Comparison of ENCODE assay signal across 1 cellular context in genomic region chrX:23844502-23845138, GRCh38.
A peak's percentile ranks its signal among the peaks of the same experiment; 100 is the strongest.
TF ChIP-seq lines count a peak whose summit lies in the region.

No MANE protein-coding gene starts in this region.

TF ChIP-seq in K562, 482 proteins besides CTCF, POLR2A, EP300 and RAD21 (continued from another document and continues in another):
- TF ChIP-seq, protein P1, sequence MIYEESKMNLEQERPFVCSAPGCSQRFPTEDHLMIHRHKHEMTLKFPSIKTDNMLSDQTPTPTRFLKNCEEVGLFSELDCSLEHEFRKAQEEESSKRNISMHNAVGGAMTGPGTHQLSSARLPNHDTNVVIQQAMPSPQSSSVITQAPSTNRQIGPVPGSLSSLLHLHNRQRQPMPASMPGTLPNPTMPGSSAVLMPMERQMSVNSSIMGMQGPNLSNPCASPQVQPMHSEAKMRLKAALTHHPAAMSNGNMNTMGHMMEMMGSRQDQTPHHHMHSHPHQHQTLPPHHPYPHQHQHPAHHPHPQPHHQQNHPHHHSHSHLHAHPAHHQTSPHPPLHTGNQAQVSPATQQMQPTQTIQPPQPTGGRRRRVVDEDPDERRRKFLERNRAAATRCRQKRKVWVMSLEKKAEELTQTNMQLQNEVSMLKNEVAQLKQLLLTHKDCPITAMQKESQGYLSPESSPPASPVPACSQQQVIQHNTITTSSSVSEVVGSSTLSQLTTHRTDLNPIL (CRISPR knock-in tag; IDR thresholded peaks at IDR 0.05), result no peak
- no peak for TF ChIP-seq U2AF2 (optimal IDR thresholded peaks at IDR 0.05; ENCODE audit: low read depth, low read length)
- TF ChIP-seq ZNF324 (CRISPR knock-in tag; IDR thresholded peaks at IDR 0.05), result no peak
- TF ChIP-seq, protein P2, sequence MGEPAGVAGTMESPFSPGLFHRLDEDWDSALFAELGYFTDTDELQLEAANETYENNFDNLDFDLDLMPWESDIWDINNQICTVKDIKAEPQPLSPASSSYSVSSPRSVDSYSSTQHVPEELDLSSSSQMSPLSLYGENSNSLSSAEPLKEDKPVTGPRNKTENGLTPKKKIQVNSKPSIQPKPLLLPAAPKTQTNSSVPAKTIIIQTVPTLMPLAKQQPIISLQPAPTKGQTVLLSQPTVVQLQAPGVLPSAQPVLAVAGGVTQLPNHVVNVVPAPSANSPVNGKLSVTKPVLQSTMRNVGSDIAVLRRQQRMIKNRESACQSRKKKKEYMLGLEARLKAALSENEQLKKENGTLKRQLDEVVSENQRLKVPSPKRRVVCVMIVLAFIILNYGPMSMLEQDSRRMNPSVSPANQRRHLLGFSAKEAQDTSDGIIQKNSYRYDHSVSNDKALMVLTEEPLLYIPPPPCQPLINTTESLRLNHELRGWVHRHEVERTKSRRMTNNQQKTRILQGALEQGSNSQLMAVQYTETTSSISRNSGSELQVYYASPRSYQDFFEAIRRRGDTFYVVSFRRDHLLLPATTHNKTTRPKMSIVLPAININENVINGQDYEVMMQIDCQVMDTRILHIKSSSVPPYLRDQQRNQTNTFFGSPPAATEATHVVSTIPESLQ (CRISPR knock-in tag; IDR thresholded peaks at IDR 0.05), result no peak
- TF ChIP-seq SPI1 (IDR thresholded peaks at IDR 0.05; ENCODE audit: borderline replicate concordance, low read depth, low read length), result no peak
- TF ChIP-seq HNRNPL (IDR thresholded peaks at IDR 0.05; ENCODE audit: low read depth, low read length), result no peak
- TF ChIP-seq, protein P3, sequence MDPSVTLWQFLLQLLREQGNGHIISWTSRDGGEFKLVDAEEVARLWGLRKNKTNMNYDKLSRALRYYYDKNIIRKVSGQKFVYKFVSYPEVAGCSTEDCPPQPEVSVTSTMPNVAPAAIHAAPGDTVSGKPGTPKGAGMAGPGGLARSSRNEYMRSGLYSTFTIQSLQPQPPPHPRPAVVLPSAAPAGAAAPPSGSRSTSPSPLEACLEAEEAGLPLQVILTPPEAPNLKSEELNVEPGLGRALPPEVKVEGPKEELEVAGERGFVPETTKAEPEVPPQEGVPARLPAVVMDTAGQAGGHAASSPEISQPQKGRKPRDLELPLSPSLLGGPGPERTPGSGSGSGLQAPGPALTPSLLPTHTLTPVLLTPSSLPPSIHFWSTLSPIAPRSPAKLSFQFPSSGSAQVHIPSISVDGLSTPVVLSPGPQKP (CRISPR knock-in tag; IDR thresholded peaks at IDR 0.05), result no peak
- peak; percentile 61 for TF ChIP-seq MAFG (tag; conservative IDR thresholded peaks at IDR 0.05)
- TF ChIP-seq, protein P4, sequence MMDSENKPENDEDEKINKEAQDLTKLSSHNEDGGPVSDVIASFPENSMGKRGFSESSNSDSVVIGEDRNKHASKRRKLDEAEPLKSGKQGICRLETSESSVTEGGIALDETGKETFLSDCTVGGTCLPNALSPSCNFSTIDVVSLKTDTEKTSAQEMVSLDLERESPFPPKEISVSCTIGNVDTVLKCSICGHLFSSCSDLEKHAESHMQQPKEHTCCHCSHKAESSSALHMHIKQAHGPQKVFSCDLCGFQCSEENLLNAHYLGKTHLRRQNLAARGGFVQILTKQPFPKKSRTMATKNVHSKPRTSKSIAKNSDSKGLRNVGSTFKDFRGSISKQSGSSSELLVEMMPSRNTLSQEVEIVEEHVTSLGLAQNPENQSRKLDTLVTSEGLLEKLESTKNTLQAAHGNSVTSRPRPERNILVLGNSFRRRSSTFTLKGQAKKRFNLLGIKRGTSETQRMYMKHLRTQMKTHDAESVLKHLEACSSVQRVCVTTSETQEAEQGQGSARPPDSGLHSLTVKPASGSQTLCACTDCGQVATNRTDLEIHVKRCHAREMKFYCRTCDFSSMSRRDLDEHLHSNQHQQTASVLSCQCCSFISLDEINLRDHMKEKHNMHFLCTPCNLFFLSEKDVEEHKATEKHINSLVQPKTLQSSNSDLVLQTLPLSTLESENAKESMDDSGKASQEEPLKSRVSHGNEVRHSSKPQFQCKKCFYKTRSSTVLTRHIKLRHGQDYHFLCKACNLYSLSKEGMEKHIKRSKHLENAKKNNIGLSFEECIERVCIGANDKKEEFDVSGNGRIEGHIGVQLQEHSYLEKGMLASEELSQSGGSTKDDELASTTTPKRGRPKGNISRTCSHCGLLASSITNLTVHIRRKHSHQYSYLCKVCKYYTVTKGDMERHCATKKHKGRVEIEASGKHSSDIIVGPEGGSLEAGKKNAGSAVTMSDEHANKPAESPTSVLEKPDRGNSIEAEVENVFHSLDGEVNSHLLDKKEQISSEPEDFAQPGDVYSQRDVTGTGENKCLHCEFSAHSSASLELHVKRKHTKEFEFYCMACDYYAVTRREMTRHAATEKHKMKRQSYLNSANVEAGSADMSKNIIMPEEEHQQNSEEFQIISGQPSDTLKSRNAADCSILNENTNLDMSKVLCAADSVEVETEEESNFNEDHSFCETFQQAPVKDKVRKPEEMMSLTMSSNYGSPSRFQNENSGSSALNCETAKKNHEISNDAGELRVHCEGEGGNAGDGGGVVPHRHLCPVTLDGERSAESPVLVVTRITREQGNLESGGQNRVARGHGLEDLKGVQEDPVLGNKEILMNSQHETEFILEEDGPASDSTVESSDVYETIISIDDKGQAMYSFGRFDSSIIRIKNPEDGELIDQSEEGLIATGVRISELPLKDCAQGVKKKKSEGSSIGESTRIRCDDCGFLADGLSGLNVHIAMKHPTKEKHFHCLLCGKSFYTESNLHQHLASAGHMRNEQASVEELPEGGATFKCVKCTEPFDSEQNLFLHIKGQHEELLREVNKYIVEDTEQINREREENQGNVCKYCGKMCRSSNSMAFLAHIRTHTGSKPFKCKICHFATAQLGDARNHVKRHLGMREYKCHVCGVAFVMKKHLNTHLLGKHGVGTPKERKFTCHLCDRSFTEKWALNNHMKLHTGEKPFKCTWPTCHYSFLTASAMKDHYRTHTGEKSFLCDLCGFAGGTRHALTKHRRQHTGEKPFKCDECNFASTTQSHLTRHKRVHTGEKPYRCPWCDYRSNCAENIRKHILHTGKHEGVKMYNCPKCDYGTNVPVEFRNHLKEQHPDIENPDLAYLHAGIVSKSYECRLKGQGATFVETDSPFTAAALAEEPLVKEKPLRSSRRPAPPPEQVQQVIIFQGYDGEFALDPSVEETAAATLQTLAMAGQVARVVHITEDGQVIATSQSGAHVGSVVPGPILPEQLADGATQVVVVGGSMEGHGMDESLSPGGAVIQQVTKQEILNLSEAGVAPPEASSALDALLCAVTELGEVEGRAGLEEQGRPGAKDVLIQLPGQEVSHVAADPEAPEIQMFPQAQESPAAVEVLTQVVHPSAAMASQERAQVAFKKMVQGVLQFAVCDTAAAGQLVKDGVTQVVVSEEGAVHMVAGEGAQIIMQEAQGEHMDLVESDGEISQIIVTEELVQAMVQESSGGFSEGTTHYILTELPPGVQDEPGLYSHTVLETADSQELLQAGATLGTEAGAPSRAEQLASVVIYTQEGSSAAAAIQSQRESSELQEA (IDR thresholded peaks at IDR 0.05; ENCODE audit: low read depth), result no peak
- TF ChIP-seq SRSF7 (optimal IDR thresholded peaks at IDR 0.05; ENCODE audit: low read depth, low read length), result no peak
- TF ChIP-seq, protein P5, sequence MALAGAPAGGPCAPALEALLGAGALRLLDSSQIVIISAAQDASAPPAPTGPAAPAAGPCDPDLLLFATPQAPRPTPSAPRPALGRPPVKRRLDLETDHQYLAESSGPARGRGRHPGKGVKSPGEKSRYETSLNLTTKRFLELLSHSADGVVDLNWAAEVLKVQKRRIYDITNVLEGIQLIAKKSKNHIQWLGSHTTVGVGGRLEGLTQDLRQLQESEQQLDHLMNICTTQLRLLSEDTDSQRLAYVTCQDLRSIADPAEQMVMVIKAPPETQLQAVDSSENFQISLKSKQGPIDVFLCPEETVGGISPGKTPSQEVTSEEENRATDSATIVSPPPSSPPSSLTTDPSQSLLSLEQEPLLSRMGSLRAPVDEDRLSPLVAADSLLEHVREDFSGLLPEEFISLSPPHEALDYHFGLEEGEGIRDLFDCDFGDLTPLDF (CRISPR knock-in tag; IDR thresholded peaks at IDR 0.05), result no peak
- no peak for TF ChIP-seq STAT5B (CRISPR knock-in tag; IDR thresholded peaks at IDR 0.05)
- no peak for TF ChIP-seq RB1 (IDR thresholded peaks at IDR 0.05; ENCODE audit: low read depth)
- TF ChIP-seq, protein P6, sequence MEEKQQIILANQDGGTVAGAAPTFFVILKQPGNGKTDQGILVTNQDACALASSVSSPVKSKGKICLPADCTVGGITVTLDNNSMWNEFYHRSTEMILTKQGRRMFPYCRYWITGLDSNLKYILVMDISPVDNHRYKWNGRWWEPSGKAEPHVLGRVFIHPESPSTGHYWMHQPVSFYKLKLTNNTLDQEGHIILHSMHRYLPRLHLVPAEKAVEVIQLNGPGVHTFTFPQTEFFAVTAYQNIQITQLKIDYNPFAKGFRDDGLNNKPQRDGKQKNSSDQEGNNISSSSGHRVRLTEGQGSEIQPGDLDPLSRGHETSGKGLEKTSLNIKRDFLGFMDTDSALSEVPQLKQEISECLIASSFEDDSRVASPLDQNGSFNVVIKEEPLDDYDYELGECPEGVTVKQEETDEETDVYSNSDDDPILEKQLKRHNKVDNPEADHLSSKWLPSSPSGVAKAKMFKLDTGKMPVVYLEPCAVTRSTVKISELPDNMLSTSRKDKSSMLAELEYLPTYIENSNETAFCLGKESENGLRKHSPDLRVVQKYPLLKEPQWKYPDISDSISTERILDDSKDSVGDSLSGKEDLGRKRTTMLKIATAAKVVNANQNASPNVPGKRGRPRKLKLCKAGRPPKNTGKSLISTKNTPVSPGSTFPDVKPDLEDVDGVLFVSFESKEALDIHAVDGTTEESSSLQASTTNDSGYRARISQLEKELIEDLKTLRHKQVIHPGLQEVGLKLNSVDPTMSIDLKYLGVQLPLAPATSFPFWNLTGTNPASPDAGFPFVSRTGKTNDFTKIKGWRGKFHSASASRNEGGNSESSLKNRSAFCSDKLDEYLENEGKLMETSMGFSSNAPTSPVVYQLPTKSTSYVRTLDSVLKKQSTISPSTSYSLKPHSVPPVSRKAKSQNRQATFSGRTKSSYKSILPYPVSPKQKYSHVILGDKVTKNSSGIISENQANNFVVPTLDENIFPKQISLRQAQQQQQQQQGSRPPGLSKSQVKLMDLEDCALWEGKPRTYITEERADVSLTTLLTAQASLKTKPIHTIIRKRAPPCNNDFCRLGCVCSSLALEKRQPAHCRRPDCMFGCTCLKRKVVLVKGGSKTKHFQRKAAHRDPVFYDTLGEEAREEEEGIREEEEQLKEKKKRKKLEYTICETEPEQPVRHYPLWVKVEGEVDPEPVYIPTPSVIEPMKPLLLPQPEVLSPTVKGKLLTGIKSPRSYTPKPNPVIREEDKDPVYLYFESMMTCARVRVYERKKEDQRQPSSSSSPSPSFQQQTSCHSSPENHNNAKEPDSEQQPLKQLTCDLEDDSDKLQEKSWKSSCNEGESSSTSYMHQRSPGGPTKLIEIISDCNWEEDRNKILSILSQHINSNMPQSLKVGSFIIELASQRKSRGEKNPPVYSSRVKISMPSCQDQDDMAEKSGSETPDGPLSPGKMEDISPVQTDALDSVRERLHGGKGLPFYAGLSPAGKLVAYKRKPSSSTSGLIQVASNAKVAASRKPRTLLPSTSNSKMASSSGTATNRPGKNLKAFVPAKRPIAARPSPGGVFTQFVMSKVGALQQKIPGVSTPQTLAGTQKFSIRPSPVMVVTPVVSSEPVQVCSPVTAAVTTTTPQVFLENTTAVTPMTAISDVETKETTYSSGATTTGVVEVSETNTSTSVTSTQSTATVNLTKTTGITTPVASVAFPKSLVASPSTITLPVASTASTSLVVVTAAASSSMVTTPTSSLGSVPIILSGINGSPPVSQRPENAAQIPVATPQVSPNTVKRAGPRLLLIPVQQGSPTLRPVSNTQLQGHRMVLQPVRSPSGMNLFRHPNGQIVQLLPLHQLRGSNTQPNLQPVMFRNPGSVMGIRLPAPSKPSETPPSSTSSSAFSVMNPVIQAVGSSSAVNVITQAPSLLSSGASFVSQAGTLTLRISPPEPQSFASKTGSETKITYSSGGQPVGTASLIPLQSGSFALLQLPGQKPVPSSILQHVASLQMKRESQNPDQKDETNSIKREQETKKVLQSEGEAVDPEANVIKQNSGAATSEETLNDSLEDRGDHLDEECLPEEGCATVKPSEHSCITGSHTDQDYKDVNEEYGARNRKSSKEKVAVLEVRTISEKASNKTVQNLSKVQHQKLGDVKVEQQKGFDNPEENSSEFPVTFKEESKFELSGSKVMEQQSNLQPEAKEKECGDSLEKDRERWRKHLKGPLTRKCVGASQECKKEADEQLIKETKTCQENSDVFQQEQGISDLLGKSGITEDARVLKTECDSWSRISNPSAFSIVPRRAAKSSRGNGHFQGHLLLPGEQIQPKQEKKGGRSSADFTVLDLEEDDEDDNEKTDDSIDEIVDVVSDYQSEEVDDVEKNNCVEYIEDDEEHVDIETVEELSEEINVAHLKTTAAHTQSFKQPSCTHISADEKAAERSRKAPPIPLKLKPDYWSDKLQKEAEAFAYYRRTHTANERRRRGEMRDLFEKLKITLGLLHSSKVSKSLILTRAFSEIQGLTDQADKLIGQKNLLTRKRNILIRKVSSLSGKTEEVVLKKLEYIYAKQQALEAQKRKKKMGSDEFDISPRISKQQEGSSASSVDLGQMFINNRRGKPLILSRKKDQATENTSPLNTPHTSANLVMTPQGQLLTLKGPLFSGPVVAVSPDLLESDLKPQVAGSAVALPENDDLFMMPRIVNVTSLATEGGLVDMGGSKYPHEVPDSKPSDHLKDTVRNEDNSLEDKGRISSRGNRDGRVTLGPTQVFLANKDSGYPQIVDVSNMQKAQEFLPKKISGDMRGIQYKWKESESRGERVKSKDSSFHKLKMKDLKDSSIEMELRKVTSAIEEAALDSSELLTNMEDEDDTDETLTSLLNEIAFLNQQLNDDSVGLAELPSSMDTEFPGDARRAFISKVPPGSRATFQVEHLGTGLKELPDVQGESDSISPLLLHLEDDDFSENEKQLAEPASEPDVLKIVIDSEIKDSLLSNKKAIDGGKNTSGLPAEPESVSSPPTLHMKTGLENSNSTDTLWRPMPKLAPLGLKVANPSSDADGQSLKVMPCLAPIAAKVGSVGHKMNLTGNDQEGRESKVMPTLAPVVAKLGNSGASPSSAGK (IDR thresholded peaks at IDR 0.05), result peak; percentile 17; the same call in 1 of the 2 replicates
- TF ChIP-seq HSF4 (CRISPR knock-in tag; IDR thresholded peaks at IDR 0.05; ENCODE audit: borderline replicate concordance), result no peak
- TF ChIP-seq SMAD4 (CRISPR knock-in tag; conservative IDR thresholded peaks at IDR 0.05), result peak; percentile 45; the same call in 1 of the 2 replicates
- no peak for TF ChIP-seq ZNF311 (CRISPR knock-in tag; IDR thresholded peaks at IDR 0.05)
- no peak for TF ChIP-seq ETV1 (tag; conservative IDR thresholded peaks at IDR 0.05; ENCODE audit: low read depth)
- TF ChIP-seq ZKSCAN1 (IDR thresholded peaks at IDR 0.05; ENCODE audit: low read depth, low read length), result no peak
- TF ChIP-seq ZNF12 (CRISPR knock-in tag; IDR thresholded peaks at IDR 0.05), result no peak
- TF ChIP-seq NR3C1 (CRISPR knock-in tag; IDR thresholded peaks at IDR 0.05), result no peak
- no peak for TF ChIP-seq SIN3B (IDR thresholded peaks at IDR 0.05; ENCODE audit: low read depth)
- TF ChIP-seq L3MBTL2 (IDR thresholded peaks at IDR 0.05), result peak; percentile 61
- no peak for TF ChIP-seq ZBTB8A (IDR thresholded peaks at IDR 0.05; ENCODE audit: partially characterized antibody)
- TF ChIP-seq UBTF (IDR thresholded peaks at IDR 0.05; ENCODE audit: borderline replicate concordance in 1 of 2, low read depth in 2 of 2, low read length in 2 of 2), result no peak
- no peak for TF ChIP-seq SRSF3 (IDR thresholded peaks at IDR 0.05; ENCODE audit: insufficient read depth, low read length)
